12 cellular contexts compared by ENCODE assay signal in genomic region chr2:71613953-71614925, GRCh38.
A peak's percentile ranks its signal among the peaks of the same experiment; 100 is the strongest.
DNase-seq lines count a peak whose midpoint lies in the region; ATAC-seq and TF ChIP-seq lines count a peak whose summit lies in the region.
"Had no signal": no experiment of that assay in that cellular context is flagged by ENCODE, and none has a peak within 500 bp of the region (broad histone marks: within the 10 kb centered on the region; RNA-seq: fewer than 3 reads in every experiment).

No MANE protein-coding gene starts in this region.

- H3K27ac ChIP-seq in caudate nucleus (ENCODE audit: low read depth, low read length) (peak overlapping the region; percentile 53), temporal lobe (ENCODE audit: low read depth, low read length) (peak overlapping the region; percentile 44)

- no peaks in the 10 kb centered on the region for H3K36me3 Mint-ChIP-seq in HFFc6 (ENCODE audit: low read depth)
- no peaks in the 10 kb centered on the region for H3K36me3 Mint-ChIP-seq in activated T-helper 1 cell treated with anti-CD3 and anti-CD28 coated beads, Interleukin-12 subunit alpha, Interleukin-12 subunit beta, Interleukin-2, Interleukin-4 antibody, amounts not matched to agents 30 ng/mL and 10 ng/mL and 1 ng/mL, durations not matched to agents 14 hours and 24 hours and 36 hours (ENCODE audit: low read depth)
- H3K36me3 Mint-ChIP-seq: CD8-positive, alpha-beta memory T cell; memory B cell had no signal

- DNase-seq in HFFc6 (no peak), caudate nucleus (lab: John Stamatoyannopoulos, UW) (no peak), lower leg skin (ENCODE audit: low spot score in 2 of 2) (peak; percentile 11 to 85), AG08395 (ENCODE audit: low spot score) (no peak)
- no peak for DNase-seq in activated T-helper 1 cell treated with anti-CD3 and anti-CD28 coated beads, Interleukin-12 subunit alpha, Interleukin-12 subunit beta, Interleukin-2, Interleukin-4 antibody, amounts not matched to agents 30 ng/mL and 10 ng/mL and 1 ng/mL, durations not matched to agents 14 hours and 24 hours and 36 hours (ENCODE audit: low spot score)
- no peak for DNase-seq in activated naive CD4-positive, alpha-beta T cell treated with Interleukin-2 at 50 U/mL for 16 hours
- DNase-seq: MV-4-11, retina had no signal

- H3K9me3 Mint-ChIP-seq in HFFc6: no peaks in the 10 kb centered on the region
- no peaks in the 10 kb centered on the region for H3K9me3 Mint-ChIP-seq in activated T-helper 1 cell treated with anti-CD3 and anti-CD28 coated beads, Interleukin-12 subunit alpha, Interleukin-12 subunit beta, Interleukin-2, Interleukin-4 antibody, amounts not matched to agents 30 ng/mL and 10 ng/mL and 1 ng/mL, durations not matched to agents 14 hours and 24 hours and 36 hours
- H3K9me3 Mint-ChIP-seq: CD8-positive, alpha-beta memory T cell; memory B cell had no signal

- H3K4me3 Mint-ChIP-seq in HFFc6: no peak overlapping the region
- no peak overlapping the region for H3K4me3 Mint-ChIP-seq in activated T-helper 1 cell treated with anti-CD3 and anti-CD28 coated beads, Interleukin-12 subunit alpha, Interleukin-12 subunit beta, Interleukin-2, Interleukin-4 antibody, amounts not matched to agents 30 ng/mL and 10 ng/mL and 1 ng/mL, durations not matched to agents 14 hours and 24 hours and 36 hours
- H3K4me3 Mint-ChIP-seq: CD8-positive, alpha-beta memory T cell; memory B cell had no signal

- TF ChIP-seq CTCF in HFFc6 (IDR thresholded peaks at IDR 0.05) (no peak), lower leg skin (IDR thresholded peaks at IDR 0.05) (no peak)

- 0 out of 2 replicates have a peak overlapping the region, but pooled peaks have one; percentile 31 for H3K27ac Mint-ChIP-seq in HFFc6
- H3K27ac Mint-ChIP-seq in activated T-helper 1 cell treated with anti-CD3 and anti-CD28 coated beads, Interleukin-12 subunit alpha, Interleukin-12 subunit beta, Interleukin-2, Interleukin-4 antibody, amounts not matched to agents 30 ng/mL and 10 ng/mL and 1 ng/mL, durations not matched to agents 14 hours and 24 hours and 36 hours: no peak overlapping the region
- H3K27ac Mint-ChIP-seq: memory B cell had no signal

- intact Hi-C loops in lower leg skin (cut with DNase I; ENCODE audit: low total_unique reads): no loop called here
- intact Hi-C loops in activated T-helper 1 cell treated with anti-CD3 and anti-CD28 coated beads, Interleukin-12 subunit alpha, Interleukin-12 subunit beta, Interleukin-2, Interleukin-4 antibody, amounts not matched to agents 30 ng/mL and 10 ng/mL and 1 ng/mL, durations not matched to agents 14 hours and 24 hours and 36 hours (cut with micrococcal nuclease): no loop called here

- 83 to 93% methylated on average over 8 of the region's 8 CpGs for WGBS in lower leg skin, 2 donors

- H3K4me1 Mint-ChIP-seq in HFFc6 (ENCODE audit: low read depth): peaks cover 14% of the 10 kb centered on the region
- H3K4me1 Mint-ChIP-seq in activated T-helper 1 cell treated with anti-CD3 and anti-CD28 coated beads, Interleukin-12 subunit alpha, Interleukin-12 subunit beta, Interleukin-2, Interleukin-4 antibody, amounts not matched to agents 30 ng/mL and 10 ng/mL and 1 ng/mL, durations not matched to agents 14 hours and 24 hours and 36 hours (ENCODE audit: low read depth): no peaks in the 10 kb centered on the region
- H3K4me1 Mint-ChIP-seq: CD8-positive, alpha-beta memory T cell; memory B cell had no signal

- TF ChIP-seq POLR2A in lower leg skin (IDR thresholded peaks at IDR 0.05): no peak

- ATAC-seq in HG03159 (IDR thresholded peaks at IDR 0.05; ENCODE audit: unreplicated experiment): no peak

- no peak overlapping the region for H3K4me3 ChIP-seq in lower leg skin (ENCODE audit: low read depth, poor library complexity, severe bottlenecking)

- peaks cover 14% of the 10 kb centered on the region for H3K27me3 Mint-ChIP-seq in HFFc6 (ENCODE audit: insufficient read depth)
- no peaks in the 10 kb centered on the region for H3K27me3 Mint-ChIP-seq in activated T-helper 1 cell treated with anti-CD3 and anti-CD28 coated beads, Interleukin-12 subunit alpha, Interleukin-12 subunit beta, Interleukin-2, Interleukin-4 antibody, amounts not matched to agents 30 ng/mL and 10 ng/mL and 1 ng/mL, durations not matched to agents 14 hours and 24 hours and 36 hours (ENCODE audit: insufficient read depth)

Comparison
In these comparisons a context has a peak if more than half of its experiments do, and no peak if none do; other contexts are left out.
1. DNase-seq: peak in lower leg skin (2 of 2); none in HFFc6 (single experiment), caudate nucleus (0 of 61), activated T-helper 1 cell treated with anti-CD3 and anti-CD28 coated beads, Interleukin-12 subunit alpha, Interleukin-12 subunit beta, Interleukin-2, Interleukin-4 antibody, amounts not matched to agents 30 ng/mL and 10 ng/mL and 1 ng/mL, durations not matched to agents 14 hours and 24 hours and 36 hours (single experiment), activated naive CD4-positive, alpha-beta T cell treated with Interleukin-2 at 50 U/mL for 16 hours (single experiment) and AG08395 (single experiment).